17 cellular contexts compared by ENCODE assay signal in the genomic region with DNA sequence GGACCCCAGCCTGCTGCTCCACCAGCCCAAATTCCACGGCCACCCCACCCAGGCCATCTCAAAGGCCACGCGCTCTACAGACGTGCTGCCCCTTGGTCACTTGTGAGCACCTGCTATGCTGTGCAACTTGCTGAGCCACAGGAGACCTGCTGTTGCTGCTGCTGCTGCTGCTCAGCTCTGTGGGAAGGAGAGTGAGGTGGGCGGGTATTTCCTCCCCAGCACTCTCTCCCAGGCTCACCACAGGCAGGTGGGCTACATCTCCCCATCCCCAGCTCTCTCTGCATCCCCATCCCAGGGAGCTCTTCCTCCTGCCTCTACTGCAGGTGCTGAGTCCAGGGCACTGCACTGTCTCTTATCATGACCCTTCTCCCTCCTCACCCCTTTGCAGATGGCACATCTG.
A peak's percentile ranks its signal among the peaks of the same experiment; 100 is the strongest.
DNase-seq lines count a peak whose midpoint lies in the region; ATAC-seq, FAIRE-seq and TF ChIP-seq lines count a peak whose summit lies in the region.
"Had no signal": no experiment of that assay in that cellular context is flagged by ENCODE, and none has a peak within 500 bp of the region (broad histone marks: within the 10 kb centered on the region; RNA-seq: fewer than 3 reads in every experiment).

No MANE protein-coding gene starts in this region.

- TF ChIP-seq CTCF in DND-41 (IDR thresholded peaks at IDR 0.05; ENCODE audit: borderline replicate concordance, extremely low read depth, low read length, poor library complexity, severe bottlenecking) = no peak
- no peak for TF ChIP-seq CTCF in activated CD8-positive, alpha-beta T cell treated with anti-CD3 and anti-CD28 coated beads for 36 hours (IDR thresholded peaks at IDR 0.05)

- POLR2A ChIA-PET in activated CD8-positive, alpha-beta T cell treated with anti-CD3 and anti-CD28 coated beads for 36 hours (lab: Charles Lee) = interaction anchor here (1.0 kb wide), 1 partner anchor 18 kb away, joined by 4 read pairs; no protein-coding TSS in a partner anchor
- POLR2A ChIA-PET in naive thymus-derived CD8-positive, alpha-beta T cell (lab: Charles Lee) = no interaction called here

- DNase-seq in T-helper 2 cell treated with Interferon-gamma antibody and Interleukin-4, amounts not matched to agents 5 μg/mL and 100 μg/mL, for 36 hours (ENCODE audit: low spot score) = no peak
- DNase-seq in T-helper 2 cell = no peak
- DNase-seq in DND-41 = peak; percentile 61
- no peak for DNase-seq in activated CD8-positive, alpha-beta T cell treated with anti-CD3 and anti-CD28 coated beads for 36 hours
- DNase-seq in naive thymus-derived CD8-positive, alpha-beta T cell = peak in 1 of 10 donors; percentile 18
- no peak for DNase-seq in NCI-H526 treated with DMSO at 0.1 percent for 48 hours (lab: John Stamatoyannopoulos, UW)
- DNase-seq in GM12892 (ENCODE audit: insufficient read length) = no peak
- DNase-seq: 8988T, BE2C, DMS 273 treated with DMSO at 0.1 percent for 48 hours, HCEC 1CT, NCI-H1417 treated with DMSO at 0.1 percent for 48 hours, NCI-H2029 treated with DMSO at 0.1 percent for 48 hours, NCI-H774, PC-3 had no signal

- ATAC-seq in DND-41 (ENCODE audit: insufficient read depth, low read depth) (peak; percentile 90), HG02973 (IDR thresholded peaks at IDR 0.05; ENCODE audit: unreplicated experiment) (no peak)
- ATAC-seq in activated CD8-positive, alpha-beta T cell treated with anti-CD3 and anti-CD28 coated beads for 36 hours = peak; percentile 25
- ATAC-seq in naive thymus-derived CD8-positive, alpha-beta T cell = peak; percentile 45
- ATAC-seq: PC-3 had no signal

- peak overlapping the region; percentile 14 for H3K27ac Mint-ChIP-seq in T-helper 2 cell treated with Interferon-gamma antibody and Interleukin-4, amounts not matched to agents 5 μg/mL and 100 μg/mL, for 36 hours
- peak overlapping the region; percentile 43 for H3K27ac Mint-ChIP-seq in activated CD8-positive, alpha-beta T cell treated with anti-CD3 and anti-CD28 coated beads for 36 hours
- H3K27ac Mint-ChIP-seq in naive thymus-derived CD8-positive, alpha-beta T cell = peak overlapping the region; percentile 58 to 98 (median 81)

- H4K20me1 ChIP-seq in DND-41 (ENCODE audit: insufficient read depth, low read length) = no peaks in the 10 kb centered on the region

- no peaks in the 10 kb centered on the region for H3K27me3 ChIP-seq in DND-41 (ENCODE audit: insufficient read depth, low read length, poor library complexity)
- H3K27me3 ChIP-seq: BE2C had no signal

- FAIRE-seq in GM12892 (lab: Jason Lieb, UNC) = no peak

- TF ChIP-seq POLR2A in GM12892 (IDR thresholded peaks at IDR 0.05; ENCODE audit: low read depth, low read length) = no peak

- peaks cover 26% of the 10 kb centered on the region for H3K4me1 Mint-ChIP-seq in T-helper 2 cell treated with Interferon-gamma antibody and Interleukin-4, amounts not matched to agents 5 μg/mL and 100 μg/mL, for 36 hours (ENCODE audit: low read depth)
- peaks cover 40% of the 10 kb centered on the region for H3K4me1 Mint-ChIP-seq in activated CD8-positive, alpha-beta T cell treated with anti-CD3 and anti-CD28 coated beads for 36 hours (ENCODE audit: low read depth)
- peaks cover 37 to 80% (median 58%) of the 10 kb centered on the region in 4 donors for H3K4me1 Mint-ChIP-seq in naive thymus-derived CD8-positive, alpha-beta T cell

- CTCF ChIA-PET in activated CD8-positive, alpha-beta T cell treated with anti-CD3 and anti-CD28 coated beads for 36 hours (lab: Charles Lee) = no interaction called here

- no peak overlapping the region for H3K9ac ChIP-seq in DND-41 (ENCODE audit: low read depth, low read length)

- no peaks in the 10 kb centered on the region for H3K79me2 ChIP-seq in DND-41 (ENCODE audit: insufficient read depth, low read length)

- intact Hi-C loops in activated CD8-positive, alpha-beta T cell treated with anti-CD3 and anti-CD28 coated beads for 36 hours (cut with micrococcal nuclease) = no loop called here

- H3K4me2 ChIP-seq in DND-41 (ENCODE audit: insufficient read depth, low read length) = 0 out of 2 replicates have a peak overlapping the region, but pooled peaks have one; percentile 12

- H3K27ac ChIP-seq in DND-41 (ENCODE audit: low read length) = 0 out of 2 replicates have a peak overlapping the region, but pooled peaks have one; percentile 35
- H3K27ac ChIP-seq: RWPE1 had no signal

- no peaks in the 10 kb centered on the region for H3K36me3 Mint-ChIP-seq in T-helper 2 cell treated with Interferon-gamma antibody and Interleukin-4, amounts not matched to agents 5 μg/mL and 100 μg/mL, for 36 hours (ENCODE audit: low read depth)
- no peaks in the 10 kb centered on the region for H3K36me3 Mint-ChIP-seq in activated CD8-positive, alpha-beta T cell treated with anti-CD3 and anti-CD28 coated beads for 36 hours (ENCODE audit: low read depth)
- H3K36me3 Mint-ChIP-seq in naive thymus-derived CD8-positive, alpha-beta T cell = no peaks in the 10 kb centered on the region

- no peaks in the 10 kb centered on the region for H3K36me3 ChIP-seq in DND-41 (ENCODE audit: insufficient read depth, low read length)
- H3K36me3 ChIP-seq: BE2C had no signal

- no peaks in the 10 kb centered on the region for H3K9me3 ChIP-seq in DND-41 (ENCODE audit: insufficient read depth, low read length, severe bottlenecking)
- H3K9me3 ChIP-seq: BE2C had no signal

- no peak overlapping the region for H2AFZ ChIP-seq in DND-41 (ENCODE audit: low read depth, low read length)

- H3K9me3 Mint-ChIP-seq in T-helper 2 cell treated with Interferon-gamma antibody and Interleukin-4, amounts not matched to agents 5 μg/mL and 100 μg/mL, for 36 hours = no peaks in the 10 kb centered on the region
- no peaks in the 10 kb centered on the region for H3K9me3 Mint-ChIP-seq in activated CD8-positive, alpha-beta T cell treated with anti-CD3 and anti-CD28 coated beads for 36 hours
- H3K9me3 Mint-ChIP-seq in naive thymus-derived CD8-positive, alpha-beta T cell = peaks cover 0 to 2% (median 0%) of the 10 kb centered on the region in 9 donors

- no peak overlapping the region for H3K4me3 ChIP-seq in DND-41 (ENCODE audit: low read depth in 1 of 2, low read length in 2 of 2)

- peaks cover 19% of the 10 kb centered on the region for H3K4me1 ChIP-seq in DND-41 (ENCODE audit: insufficient read depth, low read length)
- H3K4me1 ChIP-seq: BE2C had no signal

- peak overlapping the region; percentile 51 for H3K4me3 Mint-ChIP-seq in T-helper 2 cell treated with Interferon-gamma antibody and Interleukin-4, amounts not matched to agents 5 μg/mL and 100 μg/mL, for 36 hours
- no peak overlapping the region for H3K4me3 Mint-ChIP-seq in activated CD8-positive, alpha-beta T cell treated with anti-CD3 and anti-CD28 coated beads for 36 hours
- peak overlapping the region; percentile 20 to 92 (median 74) for H3K4me3 Mint-ChIP-seq in naive thymus-derived CD8-positive, alpha-beta T cell

- H3K27me3 Mint-ChIP-seq in T-helper 2 cell treated with Interferon-gamma antibody and Interleukin-4, amounts not matched to agents 5 μg/mL and 100 μg/mL, for 36 hours (ENCODE audit: low read depth) = peaks cover 13% of the 10 kb centered on the region
- H3K27me3 Mint-ChIP-seq in activated CD8-positive, alpha-beta T cell treated with anti-CD3 and anti-CD28 coated beads for 36 hours = no peaks in the 10 kb centered on the region
- H3K27me3 Mint-ChIP-seq in naive thymus-derived CD8-positive, alpha-beta T cell = no peaks in the 10 kb centered on the region

Comparison
In these comparisons a context has a peak if more than half of its experiments do, and no peak if none do; other contexts are left out.
1. H3K27ac Mint-ChIP-seq: peak in every context shown above with its lines; median percentile 81 in naive thymus-derived CD8-positive, alpha-beta T cell; 43 in activated CD8-positive, alpha-beta T cell treated with anti-CD3 and anti-CD28 coated beads for 36 hours; 14 in T-helper 2 cell treated with Interferon-gamma antibody and Interleukin-4, amounts not matched to agents 5 μg/mL and 100 μg/mL, for 36 hours.